ENCODE assay signal across 25 cellular contexts in genomic region chr7:151255390-151255789, GRCh38. TPM values are rescaled to one million over a fixed set of nuclear protein-coding genes. Genes with fewer than 3 reads are reported as not detected.
"Had no signal": no experiment of that assay in that cellular context is flagged by ENCODE, and none has a peak within 500 bp of the region (broad histone marks: within the 10 kb centered on the region; RNA-seq: fewer than 3 reads in every experiment).

No MANE protein-coding gene starts in this region.

- H3K9ac ChIP-seq: parathyroid adenoma had no signal

- H3K4me2 ChIP-seq: hepatocyte had no signal

- H2AFZ ChIP-seq: hepatocyte, parathyroid adenoma had no signal

- DNase-seq: cerebellar nuclear complex; colonic mucosa; dermis blood vessel endothelial cell; erythroblast; foreskin melanocyte; head of caudate nucleus; left colon; mammary epithelial cell; naive thymus-derived CD4-positive, alpha-beta T cell; occipital lobe; retina; small intestine; stimulated activated CD4-positive, alpha-beta T cell treated with anti-CD3 and anti-CD28 coated beads, Interleukin-12 subunit alpha, Interleukin-12 subunit beta, amount 100 ng/mL, for 4 hours; stimulated activated naive CD4-positive, alpha-beta T cell treated with Interleukin-2 at 50 U/mL for 16 hours; trophoblast cell had no signal

- H3K4me3 ChIP-seq: colonic mucosa, hepatocyte, psoas muscle had no signal

- ATAC-seq: left colon; naive thymus-derived CD4-positive, alpha-beta T cell; psoas muscle had no signal

- H3K27ac ChIP-seq: colonic mucosa, hepatocyte, parathyroid adenoma, psoas muscle had no signal

- H3K79me2 ChIP-seq: parathyroid adenoma had no signal

- H3K4me1 ChIP-seq: colonic mucosa had no signal

- H3K9me3 ChIP-seq: colonic mucosa, psoas muscle had no signal

- FAIRE-seq: endothelial cell of umbilical vein, small intestine, urothelium cell line had no signal

- H3K36me3 ChIP-seq: colonic mucosa had no signal

RNA-seq across cellular contexts. Expression of gene H2BK1, which starts 45.1 kb away (rescaled TPM):
- total RNA-seq: colonic mucosa, dermis blood vessel endothelial cell, endothelial cell of umbilical vein, hepatocyte, kidney epithelial cell, left colon, liver, mammary epithelial cell, mesenteric fat pad, mononuclear cell, occipital lobe had no signal
- polyA plus RNA-seq: endothelial cell of umbilical vein; hepatocyte; liver; mammary epithelial cell; naive thymus-derived CD4-positive, alpha-beta T cell; neural cell; psoas muscle; small intestine had no signal
